Comparison of ENCODE assay signal across 12 cellular contexts in genomic region chr2:26721267-26722032, GRCh38. TPM values are rescaled to one million over a fixed set of nuclear protein-coding genes. Genes with fewer than 3 reads are reported as not detected.
DNase-seq lines count a peak whose midpoint lies in the region; ATAC-seq, FAIRE-seq and TF ChIP-seq lines count a peak whose summit lies in the region.
"Had no signal": no experiment of that assay in that cellular context is flagged by ENCODE, and none has a peak within 500 bp of the region (broad histone marks: within the 10 kb centered on the region; RNA-seq: fewer than 3 reads in every experiment).

No MANE protein-coding gene starts in this region.

- H3K4me3 Mint-ChIP-seq in T-cell: no peak overlapping the region
- H3K4me3 Mint-ChIP-seq in chondrocyte (ENCODE audit: unreplicated experiment): no peak overlapping the region
- H3K4me3 Mint-ChIP-seq: activated T-helper 1 cell treated with anti-CD3 and anti-CD28 coated beads, Interleukin-12 subunit alpha, Interleukin-12 subunit beta, Interleukin-2, Interleukin-4 antibody, amounts not matched to agents 30 ng/mL and 10 ng/mL and 1 ng/mL, durations not matched to agents 14 hours and 24 hours and 36 hours had no signal

- H3K4me3 ChIP-seq in kidney (ENCODE audit: low read length in 2 of 2) (no peak overlapping the region), testis (no peak overlapping the region)
- H3K4me3 ChIP-seq: dorsolateral prefrontal cortex had no signal

- intact Hi-C loops in kidney (cut with DNase I): no loop called here
- intact Hi-C loops in testis (cut with DNase I; ENCODE audit: low total_unique reads): no loop called here

- ATAC-seq in T-cell (replicated peaks in 1 of 4): no peak

- H3K9me3 ChIP-seq in kidney (ENCODE audit: control insufficient read depth in 1 of 2, low read length in 2 of 2) (no peaks in the 10 kb centered on the region), testis (no peaks in the 10 kb centered on the region)

- no peak overlapping the region for H3K9ac ChIP-seq in kidney (ENCODE audit: low read length in 2 of 2)

- no peaks in the 10 kb centered on the region for H3K36me3 Mint-ChIP-seq in T-cell
- H3K36me3 Mint-ChIP-seq in chondrocyte (ENCODE audit: low read depth): no peaks in the 10 kb centered on the region

- no peak for TF ChIP-seq CTCF in kidney (IDR thresholded peaks at IDR 0.05; ENCODE audit: borderline replicate concordance, extremely low read depth, insufficient read depth)
- TF ChIP-seq CTCF in testis (IDR thresholded peaks at IDR 0.05): no peak
- TF ChIP-seq CTCF in chondrocyte (IDR thresholded peaks at IDR 0.05): no peak

- no peak overlapping the region for H3K27ac Mint-ChIP-seq in T-cell
- no peak overlapping the region for H3K27ac Mint-ChIP-seq in chondrocyte (ENCODE audit: unreplicated experiment)
- H3K27ac Mint-ChIP-seq: activated T-helper 1 cell treated with anti-CD3 and anti-CD28 coated beads, Interleukin-12 subunit alpha, Interleukin-12 subunit beta, Interleukin-2, Interleukin-4 antibody, amounts not matched to agents 30 ng/mL and 10 ng/mL and 1 ng/mL, durations not matched to agents 14 hours and 24 hours and 36 hours had no signal

- peaks cover 0 to 2% (median 0%) of the 10 kb centered on the region in 3 donors for H3K4me1 Mint-ChIP-seq in T-cell
- peaks cover 62% of the 10 kb centered on the region for H3K4me1 Mint-ChIP-seq in chondrocyte (ENCODE audit: low read depth)

- CTCF ChIA-PET in T-cell (lab: Charles Lee): no interaction called here

- no peaks in the 10 kb centered on the region for H3K27me3 ChIP-seq in testis
- H3K27me3 ChIP-seq: dorsolateral prefrontal cortex had no signal

- TF ChIP-seq POLR2A in testis (IDR thresholded peaks at IDR 0.05): no peak

- WGBS in testis, 2 donors: 75 to 78% methylated on average over 11 to 12 of the region's 12 CpGs

- peaks cover 3 to 7% of the 10 kb centered on the region in 2 donors for H3K27me3 Mint-ChIP-seq in T-cell
- H3K27me3 Mint-ChIP-seq in chondrocyte (ENCODE audit: low read depth): no peaks in the 10 kb centered on the region

- no peaks in the 10 kb centered on the region for H3K9me3 Mint-ChIP-seq in T-cell
- no peaks in the 10 kb centered on the region for H3K9me3 Mint-ChIP-seq in chondrocyte (ENCODE audit: low read depth)
- H3K9me3 Mint-ChIP-seq: activated T-helper 1 cell treated with anti-CD3 and anti-CD28 coated beads, Interleukin-12 subunit alpha, Interleukin-12 subunit beta, Interleukin-2, Interleukin-4 antibody, amounts not matched to agents 30 ng/mL and 10 ng/mL and 1 ng/mL, durations not matched to agents 14 hours and 24 hours and 36 hours had no signal

- DNase-seq in HUDEP-2 (lab: John Stamatoyannopoulos, UW; ENCODE audit: unreplicated experiment in 76 of 76) (peak in 69 of 76 experiments; percentile 6 to 73 (median 46)), SW480 (ENCODE audit: low spot score) (peak; percentile 67), kidney (peak; percentile 84), testis (peak; percentile 57), T-cell (no peak), chondrocyte (ENCODE audit: low spot score) (no peak), NCI-H345 treated with DMSO at 0.1 percent for 48 hours (lab: John Stamatoyannopoulos, UW; ENCODE audit: unreplicated experiment) (no peak), UCSD-AML1 (lab: John Stamatoyannopoulos, UW; ENCODE audit: unreplicated experiment) (no peak)
- DNase-seq: dorsolateral prefrontal cortex; stimulated activated CD4-positive, alpha-beta T cell treated with anti-CD3 and anti-CD28 coated beads, Interleukin-12 subunit alpha, Interleukin-12 subunit beta, amount 100 ng/mL, for 4 hours had no signal

- H3K36me3 ChIP-seq in kidney (ENCODE audit: control insufficient read depth in 1 of 2, insufficient read depth in 2 of 2, low read length in 2 of 2): no peaks in the 10 kb centered on the region
- no peaks in the 10 kb centered on the region for H3K36me3 ChIP-seq in testis (ENCODE audit: low read depth, missing control alignments)

- POLR2A ChIA-PET in T-cell (lab: Charles Lee): no interaction called here

- peaks cover 7 to 29% of the 10 kb centered on the region in 2 donors for H3K4me1 ChIP-seq in kidney (ENCODE audit: control insufficient read depth in 1 of 2, insufficient read depth in 1 of 2, low read depth in 1 of 2, low read length in 2 of 2)
- peaks cover 56% of the 10 kb centered on the region for H3K4me1 ChIP-seq in testis

- FAIRE-seq in kidney (lab: Jason Lieb, UNC): no peak
- FAIRE-seq: keratinocyte had no signal

- H3K27ac ChIP-seq in kidney (ENCODE audit: low read depth in 2 of 2, low read length in 2 of 2): peak overlapping the region; percentile 59 to 77
- peak overlapping the region; percentile 73 to 82 for H3K27ac ChIP-seq in testis

RNA-seq across cellular contexts. Expression of gene KCNK3, which starts 28.9 kb away (rescaled TPM):
- total RNA-seq in kidney (8.1 TPM), testis (1 to 10 TPM; 1.0 to 2.5 TPM), T-cell (under 1 TPM in 3 of 5 donors, not detected in 2; 0.23 to 0.35 (median 0.26) TPM), chondrocyte (0.77 to 2.9 TPM (median 2.8 TPM) in 3 replicates)
- polyA plus RNA-seq in kidney (ENCODE audit: insufficient read depth, low read depth, low replicate concordance) (2.1 TPM), testis (ENCODE audit: insufficient read depth, low read depth, low replicate concordance) (1.5 TPM)
- total RNA-seq: activated T-helper 1 cell treated with anti-CD3 and anti-CD28 coated beads, Interleukin-12 subunit alpha, Interleukin-12 subunit beta, Interleukin-2, Interleukin-4 antibody, amounts not matched to agents 30 ng/mL and 10 ng/mL and 1 ng/mL, durations not matched to agents 14 hours and 24 hours and 36 hours had no signal
- polyA plus RNA-seq: keratinocyte had no signal

RNA-seq across cellular contexts. Expression of gene SLC35F6, which starts 42.6 kb away (rescaled TPM):
- 63.7 TPM for total RNA-seq in kidney
- polyA plus RNA-seq in kidney (ENCODE audit: insufficient read depth, low read depth, low replicate concordance): 43.1 TPM
- 10 to 100 TPM; 40.4 to 42.5 TPM for total RNA-seq in testis
- polyA plus RNA-seq in testis (ENCODE audit: insufficient read depth, low read depth, low replicate concordance): 15.5 TPM
- total RNA-seq in T-cell: 10 to 100 TPM; 17.6 to 20.0 (median 18.4) TPM
- total RNA-seq in chondrocyte: 35.5 to 48.4 TPM (median 46.1 TPM) in 3 replicates

Comparison
In these comparisons a context has a peak if more than half of its experiments do, and no peak if none do; other contexts are left out.
1. DNase-seq: peak in HUDEP-2 (69 of 76), SW480 (single experiment), kidney (single experiment) and testis (single experiment); none in T-cell (0 of 34), chondrocyte (single experiment), NCI-H345 treated with DMSO at 0.1 percent for 48 hours (single experiment) and UCSD-AML1 (single experiment).